Comparison of ENCODE assay signal across 8 cellular contexts in the genomic region with DNA sequence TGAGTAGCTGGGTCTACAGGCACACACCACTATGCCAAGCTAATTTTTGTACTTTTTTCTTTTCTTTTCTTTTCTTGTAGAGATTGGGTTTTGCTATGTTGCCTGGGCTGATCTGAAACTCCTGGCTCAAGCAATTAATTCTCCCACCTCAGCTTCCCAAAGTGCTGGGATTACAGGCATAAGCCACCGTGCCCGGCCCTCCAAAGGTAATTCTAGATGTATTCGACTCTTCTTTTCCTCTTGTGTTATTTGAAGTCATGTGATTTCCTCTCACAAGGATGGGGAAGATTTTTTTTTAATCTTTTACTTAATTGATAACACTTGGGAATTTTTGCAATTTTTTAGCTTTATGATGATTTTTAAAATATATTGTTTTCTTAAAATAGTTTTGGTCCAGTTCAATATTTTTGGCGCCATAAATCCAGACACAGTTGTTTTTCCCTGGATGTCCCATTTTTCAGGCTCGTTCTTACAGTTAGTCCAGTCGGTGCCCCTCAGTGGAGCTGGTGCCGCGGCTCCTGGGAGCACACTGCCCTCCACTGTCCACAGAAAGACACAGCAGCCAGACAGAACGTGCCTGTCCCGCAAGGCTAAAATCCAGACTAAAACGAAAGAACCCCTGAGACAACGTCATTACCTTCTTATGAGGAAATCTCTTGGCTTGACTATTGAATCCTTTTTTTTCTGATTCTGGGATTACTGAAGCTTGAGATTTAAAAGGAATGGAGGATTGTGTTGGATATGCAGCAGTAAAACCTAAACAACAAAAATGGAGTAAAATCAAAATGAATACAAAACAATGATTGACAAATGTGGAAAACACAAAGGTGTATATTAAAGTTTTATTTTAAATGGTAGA. TPM values are rescaled to one million over a fixed set of nuclear protein-coding genes. Genes with fewer than 3 reads are reported as not detected.
DNase-seq lines count a peak whose midpoint lies in the region; ATAC-seq, FAIRE-seq and TF ChIP-seq lines count a peak whose summit lies in the region.

No MANE protein-coding gene starts in this region.

- no peaks in the 10 kb centered on the region for H3K9me1 ChIP-seq in keratinocyte (ENCODE audit: control insufficient read depth, extremely low read depth, insufficient read depth, low read length)

- no TSS peak for BruUV-seq in Calu3 (replicated peaks; lab: Mats Ljungman, UMichigan)

- dilution Hi-C loops in keratinocyte (cut with MboI; ENCODE audit: extremely low pct_ligation_motif_present, low sequenced_read_pairs), result loop anchor here (10.0 kb wide), 1 partner anchor 196 kb away; no protein-coding TSS in a partner anchor

- H4K20me1 ChIP-seq in keratinocyte (ENCODE audit: control insufficient read depth, extremely low read depth, insufficient read depth, low read length), result no peaks in the 10 kb centered on the region

- H3K4me3 ChIP-seq in HAP-1, result no peak overlapping the region
- H3K4me3 ChIP-seq in keratinocyte (ENCODE audit: control insufficient read depth in 2 of 3, extremely low read depth in 1 of 3, insufficient read depth in 2 of 3, low read depth in 1 of 3, low read length in 3 of 3), result peak overlapping the region in 1 of 3 experiments; percentile 13

- H3K4me1 ChIP-seq in HAP-1 (peaks cover 10% of the 10 kb centered on the region; the same call in 1 of the 2 replicates), keratinocyte (ENCODE audit: control insufficient read depth, extremely low read depth, insufficient read depth, low read length) (peaks cover 32% of the 10 kb centered on the region)

- H3K27me3 ChIP-seq in HAP-1 (ENCODE audit: low read depth), result no peaks in the 10 kb centered on the region
- H3K27me3 ChIP-seq in keratinocyte (ENCODE audit: control insufficient read depth, extremely low read depth, insufficient read depth, low read length), result no peaks in the 10 kb centered on the region

- ATAC-seq in GM19397 (IDR thresholded peaks at IDR 0.05; ENCODE audit: unreplicated experiment), result no peak

- peaks cover 2% of the 10 kb centered on the region for H3K79me2 ChIP-seq in keratinocyte (ENCODE audit: control insufficient read depth, insufficient read depth, low read length)

- TF ChIP-seq CTCF in Calu3 (IDR thresholded peaks at IDR 0.05; ENCODE audit: unreplicated experiment) (peak; percentile 72), keratinocyte (optimal IDR thresholded peaks at IDR 0.05 in 1 of 3, IDR thresholded peaks at IDR 0.05 in 1 of 3, conservative IDR thresholded peaks at IDR 0.05 in 1 of 3; ENCODE audit: extremely low read depth in 1 of 3, insufficient read depth in 2 of 3, low read length in 3 of 3) (peak; percentile 91 to 99 (median 98))

- H3K9me3 Mint-ChIP-seq in Calu3 (ENCODE audit: low read depth, unreplicated experiment), result no peaks in the 10 kb centered on the region

- no peaks in the 10 kb centered on the region for H3K9me3 ChIP-seq in HAP-1
- H3K9me3 ChIP-seq in keratinocyte (ENCODE audit: control insufficient read depth, low read depth, low read length), result no peaks in the 10 kb centered on the region

- H3K4me2 ChIP-seq in keratinocyte (ENCODE audit: control insufficient read depth, extremely low read depth, insufficient read depth, low read depth, low read length), result peak overlapping the region; percentile 76

- peak overlapping the region; percentile 16 for H2AFZ ChIP-seq in keratinocyte (ENCODE audit: control insufficient read depth, low read length)

- peak overlapping the region; percentile 71 for H3K27ac ChIP-seq in caudate nucleus (ENCODE audit: low read depth, low read length)
- H3K27ac ChIP-seq in keratinocyte (ENCODE audit: control insufficient read depth, insufficient read depth, low read length), result peak overlapping the region; percentile 73

- H3K9ac ChIP-seq in keratinocyte (ENCODE audit: control insufficient read depth, extremely low read depth, insufficient read depth, low read length), result peak overlapping the region; percentile 72

- peaks cover 27% of the 10 kb centered on the region for H3K36me3 Mint-ChIP-seq in Calu3 (ENCODE audit: insufficient read depth, unreplicated experiment)

- DNase-seq in Calu3 (peak; percentile 72), HAP-1 (ENCODE audit: low spot score in 2 of 2) (peak; percentile 66 to 82), NCI-H2227 (lab: John Stamatoyannopoulos, UW; ENCODE audit: unreplicated experiment) (peak; percentile 85), caudate nucleus (lab: John Stamatoyannopoulos, UW) (peak in 57 of 61 donors; percentile 7 to 86 (median 51)), keratinocyte (ENCODE audit: low read depth, low spot score) (no peak)
- DNase-seq in activated CD4-positive, CD25-positive, alpha-beta regulatory T cell treated with anti-CD3 and anti-CD28 coated beads, Interleukin-2, amount 50 U/mL, for 16 hours (ENCODE audit: low read depth, low spot score), result peak; percentile 43
- peak; percentile 58 for DNase-seq in stimulated activated CD4-positive, alpha-beta T cell treated with anti-CD3 and anti-CD28 coated beads, Interleukin-12 subunit alpha, Interleukin-12 subunit beta, amount 100 ng/mL, for 4 hours

- H3K36me3 ChIP-seq in HAP-1 (replicated peaks), result 0 out of 2 replicates have a peak, but pooled peaks cover 6% of the 10 kb centered on the region
- H3K36me3 ChIP-seq in keratinocyte (ENCODE audit: control insufficient read depth in 2 of 2, extremely low read depth in 1 of 2, insufficient read depth in 2 of 2, low read length in 2 of 2), result peaks cover 7 to 22% of the 10 kb centered on the region in 2 experiments

- peak; percentile 59 for FAIRE-seq in keratinocyte (lab: Jason Lieb, UNC)

- H3K4me3 Mint-ChIP-seq in Calu3 (ENCODE audit: low read depth, unreplicated experiment), result no peak overlapping the region

- intact Hi-C loops in Calu3 (cut with micrococcal nuclease; ENCODE audit: unreplicated experiment), result loop anchor here (1.0 to 5.0 kb wide), 2 partner anchors 74 to 189 kb away; a partner anchor contains a TSS

- H3K4me1 Mint-ChIP-seq in Calu3 (ENCODE audit: low read depth, unreplicated experiment), result peaks cover 54% of the 10 kb centered on the region

- in situ Hi-C loops in HAP-1 (cut with MboI; ENCODE audit: low sequenced_read_pairs), result loop anchor here (5.0 kb wide), 1 partner anchor 189 kb away; no protein-coding TSS in a partner anchor

- H3K27me3 Mint-ChIP-seq in Calu3 (ENCODE audit: unreplicated experiment), result no peaks in the 10 kb centered on the region

- CTCF ChIA-PET in Calu3 (lab: Charles Lee), result interaction anchor here (0.7 to 4.2 kb wide), 8 partner anchors 8 to 241 kb away, joined by 3 to 157 read pairs (median 4); no protein-coding TSS in a partner anchor

- peak overlapping the region; percentile 54 for H3K27ac Mint-ChIP-seq in Calu3 (ENCODE audit: unreplicated experiment)

RNA-seq across cellular contexts. Expression of a gene that starts 22.4 kb away (rescaled TPM):
- total RNA-seq in Calu3 (2022), result 9.1 and 10.4 TPM in 2 replicates
- 15.3 to 16.9 TPM (median 16.6 TPM) in 3 replicates for polyA plus RNA-seq in keratinocyte
- polyA plus RNA-seq in keratinocyte (2011; ENCODE audit: low read depth), result 6.5 TPM
- 14.6 and 19.3 TPM in 2 replicates for polyA plus RNA-seq in keratinocyte (2011; cell fraction: cytosol; rRNA removed)
- polyA plus RNA-seq in keratinocyte (2011; cell fraction: nucleus; rRNA removed), result 20.6 TPM in 2 replicates
- polyA plus RNA-seq in keratinocyte (2012; ENCODE audit: low replicate concordance), result 8.2 and 12.3 TPM in 2 replicates
- 8.8 to 12.6 TPM (median 10.7 TPM) in 3 replicates for polyA minus RNA-seq in keratinocyte
- polyA minus RNA-seq in keratinocyte (2011; cell fraction: cytosol; rRNA and poly(A)+ RNA removed), result 3.6 TPM
- polyA minus RNA-seq in keratinocyte (2011; cell fraction: nucleus; rRNA and poly(A)+ RNA removed), result 9.4 and 16.4 TPM in 2 replicates

RNA-seq across cellular contexts. Expression of a gene that starts 24.4 kb away (rescaled TPM):
- total RNA-seq in Calu3 (2022), result 28.8 and 30.8 TPM in 2 replicates
- 30.5 to 42.1 TPM (median 37.3 TPM) in 3 replicates for polyA plus RNA-seq in keratinocyte
- 12.9 TPM for polyA plus RNA-seq in keratinocyte (2011; ENCODE audit: low read depth)
- polyA plus RNA-seq in keratinocyte (2011; cell fraction: cytosol; rRNA removed), result 39.1 and 42.7 TPM in 2 replicates
- polyA plus RNA-seq in keratinocyte (2011; cell fraction: nucleus; rRNA removed), result 54.2 and 56.5 TPM in 2 replicates
- 19.2 and 29.1 TPM in 2 replicates for polyA plus RNA-seq in keratinocyte (2012; ENCODE audit: low replicate concordance)
- 56.5 to 63.8 TPM (median 61.9 TPM) in 3 replicates for polyA minus RNA-seq in keratinocyte
- 43.9 TPM for polyA minus RNA-seq in keratinocyte (2011; cell fraction: cytosol; rRNA and poly(A)+ RNA removed)
- 51.6 and 76.6 TPM in 2 replicates for polyA minus RNA-seq in keratinocyte (2011; cell fraction: nucleus; rRNA and poly(A)+ RNA removed)
